8 cellular contexts compared by ENCODE assay signal in genomic region chr1:232477728-232478127, GRCh38.
DNase-seq lines count a peak whose midpoint lies in the region.

No MANE protein-coding gene starts in this region.

- no peak overlapping the region for H3K4me3 Mint-ChIP-seq in activated T-cell treated with anti-CD3 and anti-CD28 coated beads, Interleukin-2, amount 50 U/mL, for 24 hours

- no peak overlapping the region for H3K27ac Mint-ChIP-seq in activated T-cell treated with anti-CD3 and anti-CD28 coated beads, Interleukin-2, amount 50 U/mL, for 24 hours

- H3K36me3 Mint-ChIP-seq in activated T-cell treated with anti-CD3 and anti-CD28 coated beads, Interleukin-2, amount 50 U/mL, for 24 hours (ENCODE audit: low read depth): peaks cover 4% of the 10 kb centered on the region

- DNase-seq in H4 (ENCODE audit: low spot score) (peak; percentile 82), RPMI7951 (ENCODE audit: low read depth) (peak; percentile 99), glomerular visceral epithelial cell (ENCODE audit: extremely low spot score) (peak; percentile 93), skeletal muscle cell (ENCODE audit: low read depth) (peak; percentile 94), NCI-H524 treated with DMSO at 0.1 percent for 48 hours (lab: John Stamatoyannopoulos, UW) (no peak), germinal center (ENCODE audit: low spot score) (no peak), Kasumi-1 (lab: John Stamatoyannopoulos, UW) (no peak)
- DNase-seq in activated T-cell treated with anti-CD3 and anti-CD28 coated beads, Interleukin-2, amount 50 U/mL, for 24 hours: no peak

- H3K4me3 ChIP-seq in skeletal muscle cell (ENCODE audit: low read depth, low read length): no peak overlapping the region

- H3K4me1 Mint-ChIP-seq in activated T-cell treated with anti-CD3 and anti-CD28 coated beads, Interleukin-2, amount 50 U/mL, for 24 hours (ENCODE audit: low read depth): no peaks in the 10 kb centered on the region

- peaks cover 8% of the 10 kb centered on the region for H3K27me3 Mint-ChIP-seq in activated T-cell treated with anti-CD3 and anti-CD28 coated beads, Interleukin-2, amount 50 U/mL, for 24 hours

- no peaks in the 10 kb centered on the region for H3K9me3 Mint-ChIP-seq in activated T-cell treated with anti-CD3 and anti-CD28 coated beads, Interleukin-2, amount 50 U/mL, for 24 hours

Comparison
In these comparisons a context has a peak if more than half of its experiments do, and no peak if none do; other contexts are left out.
1. DNase-seq: peak in H4 (single experiment), RPMI7951 (single experiment), glomerular visceral epithelial cell (single experiment) and skeletal muscle cell (single experiment); none in NCI-H524 treated with DMSO at 0.1 percent for 48 hours (single experiment), activated T-cell treated with anti-CD3 and anti-CD28 coated beads, Interleukin-2, amount 50 U/mL, for 24 hours (single experiment), germinal center (single experiment) and Kasumi-1 (0 of 2).